8 cellular contexts compared by ENCODE assay signal in genomic region chr6:28953039-28953872, GRCh38. TPM values are rescaled to one million over a fixed set of nuclear protein-coding genes. Genes with fewer than 3 reads are reported as not detected.
DNase-seq lines count a peak whose midpoint lies in the region; ATAC-seq lines count a peak whose summit lies in the region.

No MANE protein-coding gene starts in this region.

- CTCF ChIA-PET in activated CD4-positive, alpha-beta memory T cell treated with anti-CD3 and anti-CD28 coated beads for 36 hours (lab: Charles Lee): interaction anchor here (1.2 to 1.3 kb wide), 2 partner anchors 28 to 63 kb away, joined by 4 read pairs; no protein-coding TSS in a partner anchor

- H3K4me3 ChIP-seq in endocrine pancreas (ENCODE audit: control insufficient read depth, insufficient read depth, low read length): peak overlapping the region; percentile 11

- peak overlapping the region; percentile 25 for H3K27ac Mint-ChIP-seq in activated CD4-positive, alpha-beta memory T cell treated with anti-CD3 and anti-CD28 coated beads for 36 hours

- H3K9ac ChIP-seq in endocrine pancreas (ENCODE audit: control insufficient read depth, insufficient read depth, low read length): no peak overlapping the region

- peaks cover 4% of the 10 kb centered on the region for H3K27me3 Mint-ChIP-seq in activated CD4-positive, alpha-beta memory T cell treated with anti-CD3 and anti-CD28 coated beads for 36 hours

- H3K4me3 Mint-ChIP-seq in activated CD4-positive, alpha-beta memory T cell treated with anti-CD3 and anti-CD28 coated beads for 36 hours: peak overlapping the region; percentile 78

- H3K36me3 Mint-ChIP-seq in activated CD4-positive, alpha-beta memory T cell treated with anti-CD3 and anti-CD28 coated beads for 36 hours: no peaks in the 10 kb centered on the region

- H3K9me3 ChIP-seq in endocrine pancreas (ENCODE audit: control insufficient read depth, low read length): no peaks in the 10 kb centered on the region

- H3K9me3 Mint-ChIP-seq in activated CD4-positive, alpha-beta memory T cell treated with anti-CD3 and anti-CD28 coated beads for 36 hours: no peaks in the 10 kb centered on the region

- peaks cover 6% of the 10 kb centered on the region for H3K27me3 ChIP-seq in endocrine pancreas (ENCODE audit: control insufficient read depth, insufficient read depth, low read length)

- ATAC-seq in HG02870 (IDR thresholded peaks at IDR 0.05; ENCODE audit: unreplicated experiment): peak; percentile 81
- ATAC-seq in HG02623 (IDR thresholded peaks at IDR 0.05; ENCODE audit: unreplicated experiment): no peak

- intact Hi-C loops in activated CD4-positive, alpha-beta memory T cell treated with anti-CD3 and anti-CD28 coated beads for 36 hours (cut with micrococcal nuclease): loop anchor here (1.0 kb wide), 1 partner anchor 9 kb away; no protein-coding TSS in a partner anchor

- POLR2A ChIA-PET in activated CD4-positive, alpha-beta memory T cell treated with anti-CD3 and anti-CD28 coated beads for 36 hours (lab: Charles Lee): no interaction called here

- peaks cover 15% of the 10 kb centered on the region for H3K4me1 Mint-ChIP-seq in activated CD4-positive, alpha-beta memory T cell treated with anti-CD3 and anti-CD28 coated beads for 36 hours (ENCODE audit: low read depth)

- no peaks in the 10 kb centered on the region for H3K36me3 ChIP-seq in endocrine pancreas (ENCODE audit: control insufficient read depth, insufficient read depth, low read length)

- no peaks in the 10 kb centered on the region for H3K4me1 ChIP-seq in endocrine pancreas (ENCODE audit: control insufficient read depth, insufficient read depth, low read length)

- DNase-seq in Daoy (ENCODE audit: low read depth) (peak; percentile 81), NCI-H69 (lab: John Stamatoyannopoulos, UW) (peak; percentile 90), mucosa of gallbladder (ENCODE audit: low spot score) (peak; percentile 40)
- peak; percentile 76 for DNase-seq in activated CD4-positive, alpha-beta memory T cell treated with anti-CD3 and anti-CD28 coated beads for 36 hours
- peak; percentile 24 for DNase-seq in stimulated activated naive CD4-positive, alpha-beta T cell treated with Interleukin-2 at 50 U/mL for 16 hours (lab: John Stamatoyannopoulos, UW)

RNA-seq across cellular contexts. Expression of gene TRIM27, which starts 29.5 kb away (rescaled TPM):
- total RNA-seq in Daoy (2014; rRNA removed; shearing (Covaris generic)): 114 and 117 TPM in 2 replicates
- total RNA-seq in activated CD4-positive, alpha-beta memory T cell treated with anti-CD3 and anti-CD28 coated beads for 36 hours: 10 to 100 TPM; 49.7 to 54.6 TPM
- 42.4 TPM for total RNA-seq in mucosa of gallbladder

RNA-seq across cellular contexts. Expression of gene ZNF311, which starts 51.9 kb away (rescaled TPM):
- total RNA-seq in Daoy (2014; rRNA removed; shearing (Covaris generic)): 0.74 and 2.1 TPM in 2 replicates
- 1 to 10 TPM in 1 of 2 experiments, under 1 TPM in 1; 0.99 to 1.3 TPM for total RNA-seq in activated CD4-positive, alpha-beta memory T cell treated with anti-CD3 and anti-CD28 coated beads for 36 hours
- total RNA-seq in mucosa of gallbladder: 2.8 TPM

Comparison
In these comparisons a context has a peak if more than half of its experiments do, and no peak if none do; other contexts are left out.
1. DNase-seq: peak in every context shown above with its lines; median percentile 90 in NCI-H69; 81 in Daoy; 76 in activated CD4-positive, alpha-beta memory T cell treated with anti-CD3 and anti-CD28 coated beads for 36 hours; 40 in mucosa of gallbladder; 24 in stimulated activated naive CD4-positive, alpha-beta T cell treated with Interleukin-2 at 50 U/mL for 16 hours.